2 cellular contexts compared by ENCODE assay signal in the genomic region with DNA sequence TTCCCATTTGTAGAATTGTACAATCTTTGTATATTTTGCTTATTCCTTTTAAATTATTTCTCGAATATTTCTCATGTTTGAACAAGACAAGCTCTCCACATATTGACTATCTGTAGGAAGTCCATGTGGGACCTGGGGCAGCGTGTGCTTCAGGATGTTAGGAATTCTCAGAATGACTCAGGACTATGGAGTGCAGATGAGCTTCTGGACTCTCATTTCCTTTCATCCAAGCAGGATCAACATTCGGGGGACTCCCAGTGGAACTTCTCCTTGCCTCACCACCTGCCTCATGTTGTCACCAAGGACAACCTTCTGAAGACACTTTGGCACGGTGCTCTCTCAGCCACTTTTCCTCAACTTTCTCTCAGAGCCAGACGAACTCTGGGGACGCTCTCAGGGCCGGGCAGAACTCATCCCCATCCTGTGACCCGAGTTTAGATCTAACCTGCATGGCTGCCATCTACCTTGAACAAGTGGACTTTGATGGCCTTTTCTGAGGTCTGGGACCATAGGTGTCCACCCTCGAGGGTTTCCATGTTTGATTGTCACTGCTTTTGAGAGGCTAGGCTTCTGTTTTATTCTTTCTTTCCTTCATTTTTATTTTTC.
TF ChIP-seq lines count a peak whose summit lies in the region.

No MANE protein-coding gene starts in this region.

TF ChIP-seq in A549, 52 proteins besides CTCF, POLR2A, EP300 and RAD21 (continued from another document):
- TF ChIP-seq, protein P1, sequence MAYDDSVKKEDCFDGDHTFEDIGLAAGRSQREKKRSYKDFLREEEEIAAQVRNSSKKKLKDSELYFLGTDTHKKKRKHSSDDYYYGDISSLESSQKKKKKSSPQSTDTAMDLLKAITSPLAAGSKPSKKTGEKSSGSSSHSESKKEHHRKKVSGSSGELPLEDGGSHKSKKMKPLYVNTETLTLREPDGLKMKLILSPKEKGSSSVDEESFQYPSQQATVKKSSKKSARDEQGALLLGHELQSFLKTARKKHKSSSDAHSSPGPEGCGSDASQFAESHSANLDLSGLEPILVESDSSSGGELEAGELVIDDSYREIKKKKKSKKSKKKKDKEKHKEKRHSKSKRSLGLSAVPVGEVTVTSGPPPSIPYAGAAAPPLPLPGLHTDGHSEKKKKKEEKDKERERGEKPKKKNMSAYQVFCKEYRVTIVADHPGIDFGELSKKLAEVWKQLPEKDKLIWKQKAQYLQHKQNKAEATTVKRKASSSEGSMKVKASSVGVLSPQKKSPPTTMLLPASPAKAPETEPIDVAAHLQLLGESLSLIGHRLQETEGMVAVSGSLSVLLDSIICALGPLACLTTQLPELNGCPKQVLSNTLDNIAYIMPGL (CRISPR knock-in tag; IDR thresholded peaks at IDR 0.05; ENCODE audit: borderline replicate concordance), result no peak
- TF ChIP-seq FOSL2 (IDR thresholded peaks at IDR 0.05), result no peak
- TF ChIP-seq FOSL2 (CRISPR knock-in tag; IDR thresholded peaks at IDR 0.05), result peak; percentile 48; the same call in 1 of the 2 replicates

TF ChIP-seq in SK-N-SH, 30 proteins besides CTCF, POLR2A, EP300 and RAD21 (continued from another document):
- TF ChIP-seq TEAD4 (IDR thresholded peaks at IDR 0.05; ENCODE audit: borderline replicate concordance, insufficient read depth) (peak; percentile 50; the same call in 1 of the 2 replicates), MEF2A (IDR thresholded peaks at IDR 0.05; ENCODE audit: borderline replicate concordance, low read depth) (no peak), TCF12 (IDR thresholded peaks at IDR 0.05) (peak; percentile 45), GABPA (IDR thresholded peaks at IDR 0.05; ENCODE audit: low read depth) (no peak), SMC3 (IDR thresholded peaks at IDR 0.05; ENCODE audit: low read depth, low read length) (no peak), JUND (IDR thresholded peaks at IDR 0.05) (peak; percentile 32; the same call in 1 of the 2 replicates), RFX5 (IDR thresholded peaks at IDR 0.05; ENCODE audit: low read length) (no peak)
- TF ChIP-seq, protein P2, sequence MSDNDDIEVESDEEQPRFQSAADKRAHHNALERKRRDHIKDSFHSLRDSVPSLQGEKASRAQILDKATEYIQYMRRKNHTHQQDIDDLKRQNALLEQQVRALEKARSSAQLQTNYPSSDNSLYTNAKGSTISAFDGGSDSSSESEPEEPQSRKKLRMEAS (IDR thresholded peaks at IDR 0.05; ENCODE audit: low read depth), result 0 out of 2 replicates have a peak, but pooled peaks have one; percentile 27
- TF ChIP-seq, protein P3, sequence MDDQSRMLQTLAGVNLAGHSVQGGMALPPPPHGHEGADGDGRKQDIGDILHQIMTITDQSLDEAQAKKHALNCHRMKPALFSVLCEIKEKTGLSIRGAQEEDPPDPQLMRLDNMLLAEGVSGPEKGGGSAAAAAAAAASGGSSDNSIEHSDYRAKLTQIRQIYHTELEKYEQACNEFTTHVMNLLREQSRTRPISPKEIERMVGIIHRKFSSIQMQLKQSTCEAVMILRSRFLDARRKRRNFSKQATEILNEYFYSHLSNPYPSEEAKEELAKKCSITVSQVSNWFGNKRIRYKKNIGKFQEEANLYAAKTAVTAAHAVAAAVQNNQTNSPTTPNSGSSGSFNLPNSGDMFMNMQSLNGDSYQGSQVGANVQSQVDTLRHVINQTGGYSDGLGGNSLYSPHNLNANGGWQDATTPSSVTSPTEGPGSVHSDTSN (IDR thresholded peaks at IDR 0.05), result no peak
